In the genomic region with DNA sequence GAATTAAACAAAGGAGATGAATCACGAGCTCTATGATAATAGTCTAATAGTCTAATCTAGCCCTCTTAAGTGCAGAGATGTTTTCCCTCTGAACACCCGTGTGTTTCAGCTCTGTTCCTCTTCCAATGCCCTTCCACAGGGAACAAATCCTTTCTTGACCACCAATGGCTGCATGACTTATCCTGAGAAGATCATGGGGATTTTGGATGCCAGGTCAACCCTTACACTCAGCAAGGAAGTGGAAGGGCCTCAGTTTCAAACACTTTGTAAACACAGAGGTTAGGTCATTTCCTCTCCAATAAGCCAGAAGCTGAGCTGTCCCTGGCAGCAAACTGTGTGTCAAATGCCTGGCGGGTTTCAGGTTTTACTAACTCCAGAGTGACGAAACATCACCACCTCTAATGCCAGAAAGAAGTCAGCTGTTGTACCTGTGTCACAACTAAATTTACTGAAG, we compare ENCODE assay signal across 8 cellular contexts.
DNase-seq lines count a peak whose midpoint lies in the region; ATAC-seq, FAIRE-seq and TF ChIP-seq lines count a peak whose summit lies in the region.

No MANE protein-coding gene starts in this region.

- peaks cover 8% of the 10 kb centered on the region for H3K4me1 ChIP-seq in PC-9 (replicated peaks; ENCODE audit: insufficient read depth)
- peaks cover 27% of the 10 kb centered on the region for H3K4me1 ChIP-seq in osteoblast (ENCODE audit: insufficient read depth, low read length)
- peaks cover 0 to 3% of the 10 kb centered on the region in 2 donors for H3K4me1 ChIP-seq in small intestine (ENCODE audit: control insufficient read depth in 2 of 2, insufficient read depth in 1 of 2, low read depth in 1 of 2, low read length in 1 of 2)

- H3K79me2 ChIP-seq in PC-9 (ENCODE audit: low read depth) (0 out of 2 replicates have a peak, but pooled peaks cover 7% of the 10 kb centered on the region), osteoblast (ENCODE audit: insufficient read depth, low read length) (peaks cover 2% of the 10 kb centered on the region)

- FAIRE-seq in GM19239 (lab: Jason Lieb, UNC) (no peak), small intestine (lab: Jason Lieb, UNC) (no peak)

- peak overlapping the region; percentile 65 for H3K27ac ChIP-seq in PC-9
- peak overlapping the region; percentile 89 for H3K27ac ChIP-seq in epithelial cell of prostate
- peak overlapping the region; percentile 83 for H3K27ac ChIP-seq in osteoblast (ENCODE audit: low read depth, low read length)
- H3K27ac ChIP-seq in small intestine (ENCODE audit: low read depth in 1 of 2, low read length in 1 of 2) = peak overlapping the region in 1 of 2 donors; percentile 68

- H3K4me3 ChIP-seq in PC-9 (no peak overlapping the region), osteoblast (ENCODE audit: insufficient read depth, low read length) (no peak overlapping the region), small intestine (ENCODE audit: low read depth in 1 of 2, low read length in 2 of 2) (no peak overlapping the region)

- H3K4me2 ChIP-seq in PC-9 = peak overlapping the region; percentile 23; the same call in 1 of the 2 replicates
- peak overlapping the region; percentile 12 for H3K4me2 ChIP-seq in osteoblast (ENCODE audit: insufficient read depth, low read length)

- ATAC-seq in GM19395 (IDR thresholded peaks at IDR 0.05; ENCODE audit: unreplicated experiment) = peak; percentile 57

- no TSS peak for BruUV-seq in PC-9 (replicated peaks; lab: Mats Ljungman, UMichigan)

- H4K20me1 ChIP-seq in PC-9 (ENCODE audit: insufficient read depth) = 0 out of 2 replicates have a peak, but pooled peaks cover 3% of the 10 kb centered on the region
- peaks cover 3% of the 10 kb centered on the region for H4K20me1 ChIP-seq in osteoblast (ENCODE audit: insufficient read depth, low read length)

- POLR2A ChIA-PET in PC-9 (lab: Charles Lee; ENCODE audit: unreplicated experiment) = interaction anchor here (0.7 kb wide), 1 partner anchor 56 kb away, joined by 3 read pairs; no protein-coding TSS in a partner anchor

- TF ChIP-seq CTCF in PC-9 (conservative IDR thresholded peaks at IDR 0.05) (no peak), osteoblast (IDR thresholded peaks at IDR 0.05; ENCODE audit: extremely low read depth, low read depth, low read length) (no peak)

- H3K36me3 ChIP-seq in PC-9 (ENCODE audit: low read depth) = no peaks in the 10 kb centered on the region
- no peaks in the 10 kb centered on the region for H3K36me3 ChIP-seq in osteoblast (ENCODE audit: insufficient read depth, low read length)
- no peaks in the 10 kb centered on the region for H3K36me3 ChIP-seq in small intestine (ENCODE audit: control insufficient read depth in 2 of 2, insufficient read depth in 2 of 2, low read length in 2 of 2)

- DNase-seq in PC-9 (peak; percentile 56 to 89), epithelial cell of prostate (ENCODE audit: low read depth, low spot score) (peak; percentile 91), osteoblast (ENCODE audit: insufficient read length, low spot score, missing footprints) (peak; percentile 91), G401 (ENCODE audit: low spot score) (no peak), Ammon's horn (ENCODE audit: low spot score) (no peak), GM19239 (ENCODE audit: insufficient read length, low spot score) (no peak), small intestine (no peak)

- H3F3A ChIP-seq in PC-9 (ENCODE audit: insufficient read depth, low read depth) = peaks cover 20% of the 10 kb centered on the region; the same call in 1 of the 2 replicates

- CTCF ChIA-PET in PC-9 (lab: Charles Lee) = no interaction called here

- intact Hi-C loops in PC-9 (cut with micrococcal nuclease; ENCODE audit: unreplicated experiment) = loop anchor here (1.0 kb wide), 1 partner anchor 182 kb away; no protein-coding TSS in a partner anchor

- H2AFZ ChIP-seq in PC-9 (no peak overlapping the region), osteoblast (ENCODE audit: low read length) (no peak overlapping the region)

- 52 to 79% (median 61%) methylated on average over 4 of the region's 4 CpGs for WGBS in small intestine, 3 donors

- H3K27me3 ChIP-seq in PC-9 (ENCODE audit: insufficient read depth, low read depth) = no peaks in the 10 kb centered on the region
- H3K27me3 ChIP-seq in osteoblast (ENCODE audit: insufficient read depth, low read length) = no peaks in the 10 kb centered on the region
- no peaks in the 10 kb centered on the region for H3K27me3 ChIP-seq in small intestine (ENCODE audit: control insufficient read depth in 2 of 2, insufficient read depth in 2 of 2, low read length in 2 of 2)

- no peaks in the 10 kb centered on the region for H3K9me3 ChIP-seq in PC-9 (ENCODE audit: insufficient read depth, low read depth)
- no peaks in the 10 kb centered on the region for H3K9me3 ChIP-seq in osteoblast (ENCODE audit: low read depth, low read length)
- no peaks in the 10 kb centered on the region for H3K9me3 ChIP-seq in small intestine (ENCODE audit: control insufficient read depth, low read depth)

- H3K9me2 ChIP-seq in PC-9 (ENCODE audit: insufficient read depth) = no peaks in the 10 kb centered on the region

- in situ Hi-C loops in G401 (cut with HindIII; ENCODE audit: low sequenced_read_pairs) = no loop called here

Comparison
In these comparisons a context has a peak if more than half of its experiments do, and no peak if none do; other contexts are left out.
1. DNase-seq: peak in PC-9 (2 of 2), epithelial cell of prostate (single experiment) and osteoblast (single experiment); none in G401 (single experiment), Ammon's horn (single experiment), GM19239 (single experiment) and small intestine (single experiment).